In genomic region chr7:158450476-158451124, GRCh38 we compare ENCODE assay signal across 1 cellular context.
TF ChIP-seq lines count a peak whose summit lies in the region.

No MANE protein-coding gene starts in this region.

TF ChIP-seq in H1, 55 proteins besides CTCF, POLR2A, EP300 and RAD21 (continued from another document):
- TF ChIP-seq CHD7 (IDR thresholded peaks at IDR 0.05; ENCODE audit: insufficient replicate concordance, low read length) (no peak), TCF12 (IDR thresholded peaks at IDR 0.05; ENCODE audit: low read depth, low read length) (peak; percentile 72; the same call in 1 of the 2 replicates), PHF8 (conservative IDR thresholded peaks at IDR 0.05; ENCODE audit: low read depth, low read length) (no peak)
TF ChIP-seq in H1: peak in this region for 2.
